Comparison of ENCODE assay signal across 16 cellular contexts in genomic region chr3:153029350-153029749, GRCh38.
DNase-seq lines count a peak whose midpoint lies in the region; ATAC-seq and TF ChIP-seq lines count a peak whose summit lies in the region.
"Had no signal": no experiment of that assay in that cellular context is flagged by ENCODE, and none has a peak within 500 bp of the region (broad histone marks: within the 10 kb centered on the region; RNA-seq: fewer than 3 reads in every experiment).

No MANE protein-coding gene starts in this region.

- ATAC-seq in HG02588 (IDR thresholded peaks at IDR 0.05; ENCODE audit: unreplicated experiment): no peak
- ATAC-seq: activated T-cell treated with anti-CD3 and anti-CD28 coated beads, Interleukin-2, amount 50 U/mL, for 4 hours; natural killer cell; stimulated activated naive CD8-positive, alpha-beta T cell treated with anti-CD3 and anti-CD28 coated beads, Interleukin-15, amount 100 ng/mL, for 72 hours had no signal

- no peak overlapping the region for H3K9ac ChIP-seq in adipocyte (ENCODE audit: low read length)

- no peaks in the 10 kb centered on the region for H3K27me3 ChIP-seq in adipocyte (replicated peaks; ENCODE audit: control insufficient read depth, insufficient read depth, low read length)
- H3K27me3 ChIP-seq: uterus had no signal

- DNase-seq in ELR (ENCODE audit: low read depth) (peak; percentile 33), adipocyte (ENCODE audit: low read depth) (peak; percentile 60), fibroblast of mammary gland (ENCODE audit: low read depth) (peak; percentile 73), occipital lobe (lab: John Stamatoyannopoulos, UW) (peak; percentile 27), NCI-H1436 (lab: John Stamatoyannopoulos, UW) (no peak), iPS-NIHi7 (ENCODE audit: extremely low spot score) (no peak)
- no peak for DNase-seq in activated CD4-positive, alpha-beta T cell treated with anti-CD3 and anti-CD28 coated beads, Interleukin-2, amount 50 U/mL, for 1 hour
- DNase-seq: activated CD4-positive, alpha-beta memory T cell treated with anti-CD3 and anti-CD28 coated beads for 36 hours; activated T-cell treated with anti-CD3 and anti-CD28 coated beads, Interleukin-2, amount 50 U/mL, for 4 hours; natural killer cell; NCI-H187 treated with DMSO at 0.1 percent for 48 hours; NCI-H526; PC-9; stimulated activated naive CD8-positive, alpha-beta T cell treated with anti-CD3 and anti-CD28 coated beads, Interleukin-15, amount 100 ng/mL, for 72 hours; uterus had no signal

- no peak for TF ChIP-seq CTCF in fibroblast of mammary gland (conservative IDR thresholded peaks at IDR 0.05; ENCODE audit: control insufficient read depth, insufficient read depth, low read depth, low read length)

- H3K4me1 ChIP-seq in adipocyte (ENCODE audit: control insufficient read depth, insufficient read depth, low read length): no peaks in the 10 kb centered on the region
- H3K4me1 ChIP-seq: uterus had no signal

- no peaks in the 10 kb centered on the region for H3K9me3 ChIP-seq in adipocyte (ENCODE audit: control insufficient read depth, low read length)
- H3K9me3 ChIP-seq: uterus had no signal

- H3K36me3 ChIP-seq in adipocyte (ENCODE audit: control insufficient read depth, insufficient read depth, low read length, severe bottlenecking): no peaks in the 10 kb centered on the region
- H3K36me3 ChIP-seq: uterus had no signal

- no peak overlapping the region for H3K4me3 ChIP-seq in adipocyte (ENCODE audit: low read length)
- H3K4me3 ChIP-seq in fibroblast of mammary gland (ENCODE audit: control insufficient read depth, low read depth, low read length): no peak overlapping the region
- H3K4me3 ChIP-seq: PC-9, uterus had no signal

Comparison
In these comparisons a context has a peak if more than half of its experiments do, and no peak if none do; other contexts are left out.
1. DNase-seq: peak in ELR (single experiment), adipocyte (single experiment), fibroblast of mammary gland (single experiment) and occipital lobe (single experiment); none in NCI-H1436 (single experiment), iPS-NIHi7 (single experiment) and activated CD4-positive, alpha-beta T cell treated with anti-CD3 and anti-CD28 coated beads, Interleukin-2, amount 50 U/mL, for 1 hour (single experiment).